ENCODE assay signal across 1 cellular context in genomic region chr2:201809633-201810032, GRCh38.
TF ChIP-seq lines count a peak whose summit lies in the region.

No MANE protein-coding gene starts in this region.

TF ChIP-seq in K562, 482 proteins besides CTCF, POLR2A, EP300 and RAD21:
- TF ChIP-seq SP2 (IDR thresholded peaks at IDR 0.05; ENCODE audit: extremely low read depth, low read depth, low read length, poor library complexity, severe bottlenecking) (no peak), CBX2 (IDR thresholded peaks at IDR 0.05; ENCODE audit: insufficient read depth, low read length, poor library complexity, severe bottlenecking) (peak; percentile 73), GTF2A2 (tag; IDR thresholded peaks at IDR 0.05) (no peak), RBM17 (IDR thresholded peaks at IDR 0.05; ENCODE audit: borderline replicate concordance, low read depth, low read length) (no peak), HCFC1 (IDR thresholded peaks at IDR 0.05; ENCODE audit: low read depth, low read length) (no peak), LEF1 (IDR thresholded peaks at IDR 0.05) (no peak), ZNF24 (IDR thresholded peaks at IDR 0.05) (no peak), PCBP1 (IDR thresholded peaks at IDR 0.05; ENCODE audit: low read depth, low read length, poor library complexity, severe bottlenecking) (no peak)
